In the genomic region with DNA sequence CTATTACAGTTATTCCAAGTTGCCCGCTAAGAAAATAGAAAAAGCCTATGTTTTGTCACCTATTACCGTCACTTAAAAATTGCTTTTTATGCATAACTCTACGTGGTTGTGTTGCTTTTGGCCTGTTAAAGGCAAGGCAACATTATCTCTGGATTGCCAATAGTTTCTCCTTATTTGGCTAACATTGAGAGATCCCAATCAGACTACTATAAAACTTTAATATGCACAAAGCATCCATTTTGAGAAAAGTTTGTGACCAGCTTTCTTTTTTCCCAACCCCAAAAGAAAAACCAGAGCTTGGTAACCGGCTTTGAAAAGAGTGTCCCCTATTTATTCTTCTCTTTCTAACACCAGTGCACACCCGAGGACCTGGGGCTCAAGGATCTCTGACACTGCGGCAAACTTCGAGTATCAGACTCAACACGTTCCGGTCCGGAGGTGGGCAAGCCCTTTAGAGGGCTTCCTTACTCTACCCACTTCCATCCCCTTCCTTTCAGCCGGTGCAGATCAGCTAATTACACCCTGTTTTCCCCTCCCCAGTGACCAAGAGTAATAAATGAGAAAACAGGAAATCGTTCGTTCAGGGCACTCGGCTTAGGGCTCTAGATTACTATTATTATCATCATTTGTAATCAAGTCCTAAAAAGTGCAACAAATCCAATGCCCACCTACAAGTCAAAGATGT, we compare ENCODE assay signal across 7 cellular contexts. TPM values are rescaled to one million over a fixed set of nuclear protein-coding genes. Genes with fewer than 3 reads are reported as not detected.
DNase-seq lines count a peak whose midpoint lies in the region; ATAC-seq and TF ChIP-seq lines count a peak whose summit lies in the region.

No MANE protein-coding gene starts in this region.

- peak overlapping the region; percentile 96 for H3K27ac Mint-ChIP-seq in dendritic cell treated with granulocyte-macrophage colony-stimulating factor and Interleukin-4, amounts not matched to agents 40 ng/mL and 50 ng/mL, for 4 days
- peak overlapping the region; percentile 92 for H3K27ac Mint-ChIP-seq in type B pancreatic cell

- peak overlapping the region; percentile 72 to 91 for H3K18ac ChIP-seq in mesenchymal stem cell (ENCODE audit: low read depth in 1 of 2, low read length in 2 of 2)

- H3K4me1 Mint-ChIP-seq in dendritic cell treated with granulocyte-macrophage colony-stimulating factor and Interleukin-4, amounts not matched to agents 40 ng/mL and 50 ng/mL, for 4 days (ENCODE audit: low read depth), result peaks cover 25% of the 10 kb centered on the region
- peaks cover 27% of the 10 kb centered on the region for H3K4me1 Mint-ChIP-seq in type B pancreatic cell (ENCODE audit: unreplicated experiment)

- no peak overlapping the region for H2AFZ ChIP-seq in mesenchymal stem cell (ENCODE audit: low read depth, low read length)

- H3K9me3 ChIP-seq in mesenchymal stem cell (ENCODE audit: control insufficient read depth, low read length), result no peaks in the 10 kb centered on the region

- DNase-seq in RKO (ENCODE audit: low spot score) (peak; percentile 63), mesenchymal stem cell (peak; percentile 30), type B pancreatic cell (ENCODE audit: extremely low spot score, unreplicated experiment) (no peak), GM13977 (ENCODE audit: low spot score) (no peak)

- no peak overlapping the region for H2BK15ac ChIP-seq in mesenchymal stem cell (ENCODE audit: low read depth, poor library complexity, severe bottlenecking)

- H4K8ac ChIP-seq in mesenchymal stem cell (ENCODE audit: low read length), result no peak overlapping the region

- peaks cover 0 to 3% of the 10 kb centered on the region in 2 experiments for H3K36me3 ChIP-seq in mesenchymal stem cell (ENCODE audit: control insufficient read depth in 1 of 2, insufficient read depth in 2 of 2, low read depth in 1 of 2, low read length in 2 of 2)

- H3K14ac ChIP-seq in mesenchymal stem cell (ENCODE audit: low read length in 2 of 2), result peak overlapping the region in 1 of 2 experiments; percentile 68

- H3K4me3 Mint-ChIP-seq in dendritic cell treated with granulocyte-macrophage colony-stimulating factor and Interleukin-4, amounts not matched to agents 40 ng/mL and 50 ng/mL, for 4 days, result peak overlapping the region; percentile 98
- peak overlapping the region; percentile 89 for H3K4me3 Mint-ChIP-seq in type B pancreatic cell

- in situ Hi-C loops in GM13977 (cut with MboI; ENCODE audit: low pct_unique_long_range_greater_than_20kb, low sequenced_read_pairs, unreplicated experiment), result no loop called here

- peak; percentile 15 for ATAC-seq in GM18505 (IDR thresholded peaks at IDR 0.05; ENCODE audit: unreplicated experiment)
- peak; percentile 8 for ATAC-seq in HG02642 (IDR thresholded peaks at IDR 0.05; ENCODE audit: poor library complexity, unreplicated experiment)

- H3K4me1 ChIP-seq in mesenchymal stem cell (ENCODE audit: control insufficient read depth, insufficient read depth, low read depth, low read length), result peaks cover 6% of the 10 kb centered on the region

- peak overlapping the region; percentile 98 for H3K27ac ChIP-seq in mesenchymal stem cell (ENCODE audit: low read length, poor library complexity, severe bottlenecking)

- peak overlapping the region in 1 of 2 experiments; percentile 42 for H2BK12ac ChIP-seq in mesenchymal stem cell (ENCODE audit: low read length in 2 of 2)

- TF ChIP-seq CTCF in type B pancreatic cell (conservative IDR thresholded peaks at IDR 0.05) (no peak), GM13977 (IDR thresholded peaks at IDR 0.05; ENCODE audit: extremely low read depth, insufficient read depth, missing control alignments) (no peak)

- 0% methylated on average over 13 of the region's 14 CpGs for WGBS in mesenchymal stem cell

- peaks cover 35% of the 10 kb centered on the region for H3K36me3 Mint-ChIP-seq in dendritic cell treated with granulocyte-macrophage colony-stimulating factor and Interleukin-4, amounts not matched to agents 40 ng/mL and 50 ng/mL, for 4 days (ENCODE audit: low read depth)
- peaks cover 5% of the 10 kb centered on the region for H3K36me3 Mint-ChIP-seq in type B pancreatic cell

- H3K4ac ChIP-seq in mesenchymal stem cell (ENCODE audit: low read depth in 1 of 2, low read length in 2 of 2), result peak overlapping the region; percentile 90 to 100

- H3K9ac ChIP-seq in mesenchymal stem cell (ENCODE audit: low read length), result peak overlapping the region; percentile 99

- intact Hi-C loops in dendritic cell treated with granulocyte-macrophage colony-stimulating factor and Interleukin-4, amounts not matched to agents 40 ng/mL and 50 ng/mL, for 4 days (cut with micrococcal nuclease), result loop anchor here (2.0 kb wide), 1 partner anchor 47 kb away; no protein-coding TSS in a partner anchor

- peak overlapping the region; percentile 53 for H2AK5ac ChIP-seq in mesenchymal stem cell (ENCODE audit: low read length, severe bottlenecking)

- peak overlapping the region; percentile 90 to 99 for H3K4me3 ChIP-seq in mesenchymal stem cell (ENCODE audit: insufficient read depth in 1 of 2, low read depth in 1 of 2, low read length in 2 of 2)

- no peak overlapping the region for H2BK5ac ChIP-seq in mesenchymal stem cell (ENCODE audit: low read depth, low read length, poor library complexity, severe bottlenecking)

- TF ChIP-seq POLR2A in GM18505 (IDR thresholded peaks at IDR 0.05; ENCODE audit: borderline replicate concordance, extremely low read depth, insufficient read depth, insufficient read length), result no peak

- H3K23ac ChIP-seq in mesenchymal stem cell (ENCODE audit: low read length in 2 of 2), result peak overlapping the region in 1 of 2 experiments; percentile 87

- no peak overlapping the region for H2BK120ac ChIP-seq in mesenchymal stem cell (ENCODE audit: low read depth, low read length)

- H3K27me3 Mint-ChIP-seq in dendritic cell treated with granulocyte-macrophage colony-stimulating factor and Interleukin-4, amounts not matched to agents 40 ng/mL and 50 ng/mL, for 4 days, result no peaks in the 10 kb centered on the region
- H3K27me3 Mint-ChIP-seq in type B pancreatic cell, result no peaks in the 10 kb centered on the region

- peak overlapping the region; percentile 67 for H3K4me2 ChIP-seq in mesenchymal stem cell (ENCODE audit: low read length, poor library complexity, severe bottlenecking)

- H3K27me3 ChIP-seq in mesenchymal stem cell (ENCODE audit: control insufficient read depth in 1 of 2, insufficient read depth in 1 of 2, low read length in 2 of 2), result no peaks in the 10 kb centered on the region

- H3K79me1 ChIP-seq in mesenchymal stem cell (replicated peaks; ENCODE audit: low read length, poor library complexity, severe bottlenecking), result peaks cover 2% of the 10 kb centered on the region

- H3K9me3 Mint-ChIP-seq in dendritic cell treated with granulocyte-macrophage colony-stimulating factor and Interleukin-4, amounts not matched to agents 40 ng/mL and 50 ng/mL, for 4 days, result no peaks in the 10 kb centered on the region
- no peaks in the 10 kb centered on the region for H3K9me3 Mint-ChIP-seq in type B pancreatic cell

- no peak overlapping the region for H4K91ac ChIP-seq in mesenchymal stem cell (ENCODE audit: low read length)

RNA-seq across cellular contexts. Expression of gene PPP1R12A, which starts 1.2 kb away (rescaled TPM):
- 167 TPM for polyA plus RNA-seq in mesenchymal stem cell (2013, experiment 1 of 2)
- 165 TPM for polyA plus RNA-seq in mesenchymal stem cell (2013, experiment 2 of 2)
- total RNA-seq in type B pancreatic cell (ENCODE audit: low replicate concordance), result 67.0 and 78.2 TPM in 2 replicates

Comparison
In these comparisons a context has a peak if more than half of its experiments do, and no peak if none do; other contexts are left out.
1. DNase-seq: peak in RKO (single experiment) and mesenchymal stem cell (single experiment); none in type B pancreatic cell (single experiment) and GM13977 (single experiment).